33 cellular contexts compared by ENCODE assay signal in genomic region chr6:31377029-31377428, GRCh38.
"Had no signal": no experiment of that assay in that cellular context is flagged by ENCODE, and none has a peak within 500 bp of the region (broad histone marks: within the 10 kb centered on the region; RNA-seq: fewer than 3 reads in every experiment).

No MANE protein-coding gene starts in this region.

- H3K36me3 ChIP-seq: adrenal gland, esophagus squamous epithelium, gastroesophageal sphincter, WERI-Rb-1 had no signal

- H3K4me3 ChIP-seq: adrenal gland, body of pancreas, esophagus squamous epithelium, gastroesophageal sphincter had no signal

- H3K4me1 Mint-ChIP-seq: activated B cell treated with CpG ODN at 0.5 μM for 24 hours, T-helper 17 cell had no signal

- H3K4me3 Mint-ChIP-seq: activated B cell treated with CpG ODN at 0.5 μM for 24 hours; activated CD8-positive, alpha-beta T cell treated with anti-CD3 and anti-CD28 coated beads for 36 hours; activated naive CD4-positive, alpha-beta T cell treated with anti-CD3 and anti-CD28 coated beads for 36 hours; activated naive CD4-positive, alpha-beta T cell treated with anti-CD3 and anti-CD28 coated beads, Interleukin-2, amount 50 U/mL, for 24 hours; activated naive CD8-positive, alpha-beta T cell treated with anti-CD3 and anti-CD28 coated beads for 36 hours; activated naive CD8-positive, alpha-beta T cell treated with anti-CD3 and anti-CD28 coated beads, Interleukin-2, amount 50 U/mL, for 24 hours; activated T-cell treated with anti-CD3 and anti-CD28 coated beads, Interleukin-2, amount 50 U/mL, for 4 hours; effector memory CD8-positive, alpha-beta T cell; T-helper 17 cell; T-helper 2 cell treated with Interferon-gamma antibody and Interleukin-4, amounts not matched to agents 5 μg/mL and 100 μg/mL, for 36 hours had no signal

- H3K9me3 ChIP-seq: adrenal gland, esophagus squamous epithelium had no signal

- H3K27ac ChIP-seq: adrenal gland, body of pancreas, esophagus squamous epithelium, gastroesophageal sphincter, WERI-Rb-1 had no signal

- H3K4me1 ChIP-seq: adrenal gland, body of pancreas, esophagus squamous epithelium, gastroesophageal sphincter had no signal

- ATAC-seq: activated CD4-positive, CD25-positive, alpha-beta regulatory T cell treated with anti-CD3 and anti-CD28 coated beads, Interleukin-2, amount 50 U/mL, for 24 hours; activated CD8-positive, alpha-beta T cell treated with anti-CD3 and anti-CD28 coated beads for 36 hours; activated naive CD8-positive, alpha-beta T cell treated with anti-CD3 and anti-CD28 coated beads, Interleukin-2, amount 50 U/mL, for 24 hours; activated T-cell treated with anti-CD3 and anti-CD28 coated beads, Interleukin-2, amount 50 U/mL, for 4 hours; body of pancreas; effector memory CD8-positive, alpha-beta T cell; gastroesophageal sphincter; T-helper 17 cell had no signal

- FAIRE-seq: colon had no signal

- DNase-seq: activated B cell treated with CpG ODN at 0.5 μM for 24 hours; activated CD4-positive, alpha-beta T cell treated with anti-CD3 and anti-CD28 coated beads for 48 hours; activated CD4-positive, alpha-beta T cell treated with anti-CD3 and anti-CD28 coated beads, Interleukin-2, amount 50 U/mL, for 1 hour; activated CD4-positive, alpha-beta T cell treated with anti-CD3 and anti-CD28 coated beads, Interleukin-2, amount 50 U/mL, for 48 hours; activated CD8-positive, alpha-beta memory T cell treated with anti-CD3 and anti-CD28 coated beads for 24 hours; activated CD8-positive, alpha-beta T cell treated with anti-CD3 and anti-CD28 coated beads for 36 hours; activated effector memory CD4-positive, alpha-beta T cell treated with anti-CD3 and anti-CD28 coated beads, Interleukin-2, amount 50 U/mL, for 16 hours; activated naive CD4-positive, alpha-beta T cell treated with anti-CD3 and anti-CD28 coated beads for 36 hours; activated naive CD8-positive, alpha-beta T cell treated with anti-CD3 and anti-CD28 coated beads for 36 hours; activated naive CD8-positive, alpha-beta T cell treated with anti-CD3 and anti-CD28 coated beads, Interleukin-2, amount 50 U/mL, for 24 hours; activated T-cell treated with anti-CD3 and anti-CD28 coated beads, Interleukin-2, amount 50 U/mL, for 4 hours; adrenal gland; amygdala; aorta; body of pancreas; caudate nucleus; cortex of kidney; dermis blood vessel endothelial cell; effector CD4-positive, alpha-beta T cell; effector memory CD8-positive, alpha-beta T cell; erythroblast; esophagus squamous epithelium; foreskin melanocyte; T-helper 1 cell; T-helper 17 cell; T1000; WERI-Rb-1 had no signal

- H3K27ac Mint-ChIP-seq: activated B cell treated with CpG ODN at 0.5 μM for 24 hours; activated CD8-positive, alpha-beta T cell treated with anti-CD3 and anti-CD28 coated beads for 36 hours; activated naive CD4-positive, alpha-beta T cell treated with anti-CD3 and anti-CD28 coated beads for 36 hours; activated naive CD4-positive, alpha-beta T cell treated with anti-CD3 and anti-CD28 coated beads, Interleukin-2, amount 50 U/mL, for 24 hours; activated naive CD8-positive, alpha-beta T cell treated with anti-CD3 and anti-CD28 coated beads for 36 hours; activated naive CD8-positive, alpha-beta T cell treated with anti-CD3 and anti-CD28 coated beads, Interleukin-2, amount 50 U/mL, for 24 hours; activated T-helper 2 cell treated with anti-CD3 and anti-CD28 coated beads, Interferon-gamma antibody, Interleukin-2, Interleukin-4, amounts not matched to agents 10 μg/mL and 5 μg/mL and 100 μg/mL, durations not matched to agents 14 hours and 24 hours and 36 hours; effector memory CD8-positive, alpha-beta T cell; T-helper 17 cell; T-helper 2 cell treated with Interferon-gamma antibody and Interleukin-4, amounts not matched to agents 5 μg/mL and 100 μg/mL, for 36 hours had no signal

- H3K9me3 Mint-ChIP-seq: activated B cell treated with CpG ODN at 0.5 μM for 24 hours; effector memory CD8-positive, alpha-beta T cell had no signal
